1 cellular context compared by ENCODE assay signal in genomic region chr18:3649559-3650426, GRCh38.
TF ChIP-seq lines count a peak whose summit lies in the region.

No MANE protein-coding gene starts in this region.

TF ChIP-seq in K562, 482 proteins besides CTCF, POLR2A, EP300 and RAD21 (continued from another document):
- no peak for TF ChIP-seq PURB (CRISPR knock-in tag; IDR thresholded peaks at IDR 0.05; ENCODE audit: low read depth)
- TF ChIP-seq MEF2D (tag; conservative IDR thresholded peaks at IDR 0.05; ENCODE audit: low read depth) = peak; percentile 85; the same call in 1 of the 2 replicates
- no peak for TF ChIP-seq THRB (CRISPR knock-in tag; conservative IDR thresholded peaks at IDR 0.05)
- TF ChIP-seq TFE3 (CRISPR knock-in tag; IDR thresholded peaks at IDR 0.05) = peak; percentile 92
- TF ChIP-seq NONO (IDR thresholded peaks at IDR 0.05; ENCODE audit: low read depth in 2 of 2, low read length in 1 of 2) = no peak
- no peak for TF ChIP-seq NFRKB (IDR thresholded peaks at IDR 0.05; ENCODE audit: low read depth)
- TF ChIP-seq TAL1 (IDR thresholded peaks at IDR 0.05) = no peak
- peak; percentile 85; the same call in 1 of the 2 replicates for TF ChIP-seq ZNF384 (IDR thresholded peaks at IDR 0.05; ENCODE audit: low read depth, low read length)
- TF ChIP-seq HDAC3 (IDR thresholded peaks at IDR 0.05; ENCODE audit: borderline replicate concordance, partially characterized antibody) = no peak
- TF ChIP-seq ZEB2 (IDR thresholded peaks at IDR 0.05) = no peak
- TF ChIP-seq TEAD1 (CRISPR knock-in tag; IDR thresholded peaks at IDR 0.05) = peak; percentile 99 to 100
- TF ChIP-seq, protein P1, sequence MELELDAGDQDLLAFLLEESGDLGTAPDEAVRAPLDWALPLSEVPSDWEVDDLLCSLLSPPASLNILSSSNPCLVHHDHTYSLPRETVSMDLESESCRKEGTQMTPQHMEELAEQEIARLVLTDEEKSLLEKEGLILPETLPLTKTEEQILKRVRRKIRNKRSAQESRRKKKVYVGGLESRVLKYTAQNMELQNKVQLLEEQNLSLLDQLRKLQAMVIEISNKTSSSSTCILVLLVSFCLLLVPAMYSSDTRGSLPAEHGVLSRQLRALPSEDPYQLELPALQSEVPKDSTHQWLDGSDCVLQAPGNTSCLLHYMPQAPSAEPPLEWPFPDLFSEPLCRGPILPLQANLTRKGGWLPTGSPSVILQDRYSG (tag; conservative IDR thresholded peaks at IDR 0.05; ENCODE audit: low read depth) = peak; percentile 50; the same call in 1 of the 2 replicates
- TF ChIP-seq POLR2G (IDR thresholded peaks at IDR 0.05; ENCODE audit: low read depth, low read length) = no peak
- no peak for TF ChIP-seq ZFX (CRISPR knock-in tag; IDR thresholded peaks at IDR 0.05)
- 0 out of 2 replicates have a peak, but pooled peaks have one; percentile 17 for TF ChIP-seq ZBTB33 (CRISPR knock-in tag; IDR thresholded peaks at IDR 0.05)
- no peak for TF ChIP-seq GABPA (tag; conservative IDR thresholded peaks at IDR 0.05; ENCODE audit: low read depth)
- TF ChIP-seq GATAD2A (IDR thresholded peaks at IDR 0.05) = no peak
- TF ChIP-seq MYBL2 (IDR thresholded peaks at IDR 0.05; ENCODE audit: low read depth) = no peak
- TF ChIP-seq MYBL2 (CRISPR knock-in tag; IDR thresholded peaks at IDR 0.05; ENCODE audit: borderline replicate concordance) = no peak
- TF ChIP-seq FOS (IDR thresholded peaks at IDR 0.05; ENCODE audit: extremely low read depth, insufficient read length) = no peak
- TF ChIP-seq ZNF830 (CRISPR knock-in tag; IDR thresholded peaks at IDR 0.05) = no peak
- no peak; the same call in 1 of the 2 replicates for TF ChIP-seq ZNF609 (CRISPR knock-in tag; IDR thresholded peaks at IDR 0.05; ENCODE audit: borderline replicate concordance)
- peak; percentile 42; the same call in 1 of the 2 replicates for TF ChIP-seq TCF3 (CRISPR knock-in tag; IDR thresholded peaks at IDR 0.05)
- TF ChIP-seq, protein P2, sequence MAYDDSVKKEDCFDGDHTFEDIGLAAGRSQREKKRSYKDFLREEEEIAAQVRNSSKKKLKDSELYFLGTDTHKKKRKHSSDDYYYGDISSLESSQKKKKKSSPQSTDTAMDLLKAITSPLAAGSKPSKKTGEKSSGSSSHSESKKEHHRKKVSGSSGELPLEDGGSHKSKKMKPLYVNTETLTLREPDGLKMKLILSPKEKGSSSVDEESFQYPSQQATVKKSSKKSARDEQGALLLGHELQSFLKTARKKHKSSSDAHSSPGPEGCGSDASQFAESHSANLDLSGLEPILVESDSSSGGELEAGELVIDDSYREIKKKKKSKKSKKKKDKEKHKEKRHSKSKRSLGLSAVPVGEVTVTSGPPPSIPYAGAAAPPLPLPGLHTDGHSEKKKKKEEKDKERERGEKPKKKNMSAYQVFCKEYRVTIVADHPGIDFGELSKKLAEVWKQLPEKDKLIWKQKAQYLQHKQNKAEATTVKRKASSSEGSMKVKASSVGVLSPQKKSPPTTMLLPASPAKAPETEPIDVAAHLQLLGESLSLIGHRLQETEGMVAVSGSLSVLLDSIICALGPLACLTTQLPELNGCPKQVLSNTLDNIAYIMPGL (CRISPR knock-in tag; IDR thresholded peaks at IDR 0.05) = no peak
- TF ChIP-seq ZNF589 (CRISPR knock-in tag; IDR thresholded peaks at IDR 0.05; ENCODE audit: low read depth) = no peak; the same call in 1 of the 2 replicates
- TF ChIP-seq TCF7L2 (IDR thresholded peaks at IDR 0.05; ENCODE audit: low read depth, low read length) = no peak
- no peak for TF ChIP-seq TAF1 (IDR thresholded peaks at IDR 0.05; ENCODE audit: control insufficient read depth, extremely low read depth, insufficient read depth, low read length, severe bottlenecking)
- no peak for TF ChIP-seq KLF10 (CRISPR knock-in tag; IDR thresholded peaks at IDR 0.05)
- no peak; the same call in 1 of the 2 replicates for TF ChIP-seq JUN (IDR thresholded peaks at IDR 0.05; ENCODE audit: borderline replicate concordance, low read depth, low read length)
- no peak for TF ChIP-seq JUN (CRISPR knock-in tag; IDR thresholded peaks at IDR 0.05; ENCODE audit: borderline replicate concordance)
- TF ChIP-seq ZNF668 (CRISPR knock-in tag; IDR thresholded peaks at IDR 0.05) = no peak
- TF ChIP-seq FOSL1 (tag; conservative IDR thresholded peaks at IDR 0.05) = peak; percentile 95
- no peak for TF ChIP-seq ZNF695 (CRISPR knock-in tag; IDR thresholded peaks at IDR 0.05)
- TF ChIP-seq KDM1A (IDR thresholded peaks at IDR 0.05) = no peak
- TF ChIP-seq KLF1 (tag; IDR thresholded peaks at IDR 0.05) = no peak
- TF ChIP-seq ZNF12 (CRISPR knock-in tag; IDR thresholded peaks at IDR 0.05) = no peak
- no peak for TF ChIP-seq MCM2 (IDR thresholded peaks at IDR 0.05; ENCODE audit: low read depth)
- TF ChIP-seq ETS2 (tag; IDR thresholded peaks at IDR 0.05; ENCODE audit: borderline replicate concordance, poor library complexity, severe bottlenecking) = no peak
- no peak for TF ChIP-seq EWSR1 (IDR thresholded peaks at IDR 0.05; ENCODE audit: borderline replicate concordance, low read depth, partially characterized antibody)
- no peak for TF ChIP-seq ZNF551 (CRISPR knock-in tag; IDR thresholded peaks at IDR 0.05)
